ENCODE assay signal across 8 cellular contexts in genomic region chr9:70257512-70257911, GRCh38. TPM values are rescaled to one million over a fixed set of nuclear protein-coding genes. Genes with fewer than 3 reads are reported as not detected.
DNase-seq lines count a peak whose midpoint lies in the region; ATAC-seq and TF ChIP-seq lines count a peak whose summit lies in the region.

No MANE protein-coding gene starts in this region.

- H3K27me3 Mint-ChIP-seq in progenitor cell of endocrine pancreas: no peaks in the 10 kb centered on the region

- POLR2A ChIA-PET in PC-3 (lab: Charles Lee; ENCODE audit: unreplicated experiment): no interaction called here

- no peaks in the 10 kb centered on the region for H3K27me3 ChIP-seq in PC-3 (ENCODE audit: low read length)

- peak overlapping the region; percentile 95 for H3K4me2 ChIP-seq in PC-3 (ENCODE audit: low read length)

- no peaks in the 10 kb centered on the region for H3K9me3 ChIP-seq in ES-I3 (ENCODE audit: control insufficient read depth, insufficient read depth, low read length)
- H3K9me3 ChIP-seq in PC-3 (ENCODE audit: low read length): no peaks in the 10 kb centered on the region
- no peaks in the 10 kb centered on the region for H3K9me3 ChIP-seq in mucosa of descending colon

- H3K9ac ChIP-seq in ES-I3 (ENCODE audit: low read depth, low read length): peak overlapping the region; percentile 83; the same call in 1 of the 2 replicates
- H3K9ac ChIP-seq in PC-3 (ENCODE audit: low read length): peak overlapping the region; percentile 97

- H3K4me1 Mint-ChIP-seq in progenitor cell of endocrine pancreas (ENCODE audit: low read depth): peaks cover 59% of the 10 kb centered on the region

- H3K36me3 ChIP-seq in ES-I3 (ENCODE audit: insufficient read depth, low read length) (no peaks in the 10 kb centered on the region; the same call in 1 of the 2 replicates), PC-3 (ENCODE audit: low read depth, low read length) (peaks cover 23% of the 10 kb centered on the region), mucosa of descending colon (ENCODE audit: low read depth) (no peaks in the 10 kb centered on the region)

- no peaks in the 10 kb centered on the region for H3F3A ChIP-seq in PC-3 (ENCODE audit: low read length, unreplicated experiment)

- H3K36me3 Mint-ChIP-seq in progenitor cell of endocrine pancreas (ENCODE audit: insufficient read depth): peaks cover 19% of the 10 kb centered on the region

- TF ChIP-seq CTCF in PC-3 (conservative IDR thresholded peaks at IDR 0.05; ENCODE audit: low read depth, low read length): no peak
- no peak for TF ChIP-seq CTCF in progenitor cell of endocrine pancreas (IDR thresholded peaks at IDR 0.05; ENCODE audit: unreplicated experiment)
- no peak for TF ChIP-seq CTCF in mucosa of descending colon (IDR thresholded peaks at IDR 0.05)

- no peak for ATAC-seq in PC-3
- no peak for ATAC-seq in GM18502 (IDR thresholded peaks at IDR 0.05; ENCODE audit: poor library complexity, unreplicated experiment)
- no peak for ATAC-seq in mucosa of descending colon

- H2AFZ ChIP-seq in PC-3 (ENCODE audit: low read length): peak overlapping the region; percentile 82; the same call in 1 of the 2 replicates

- H3K4me1 ChIP-seq in ES-I3 (ENCODE audit: insufficient read depth, low read length) (peaks cover 20% of the 10 kb centered on the region), PC-3 (ENCODE audit: insufficient read depth, low read length) (peaks cover 55% of the 10 kb centered on the region), mucosa of descending colon (ENCODE audit: low read depth) (peaks cover 28% of the 10 kb centered on the region)

- H4K20me1 ChIP-seq in PC-3 (ENCODE audit: low read length): peaks cover 33% of the 10 kb centered on the region

- BruUV-seq in PC-3 (replicated peaks; lab: Mats Ljungman, UMichigan): no TSS peak

- intact Hi-C loops in PC-3 (cut with micrococcal nuclease): loop anchor here (5.0 kb wide), 3 partner anchors 40 to 165 kb away; no protein-coding TSS in a partner anchor
- intact Hi-C loops in mucosa of descending colon (cut with DNase I, micrococcal nuclease): loop anchor here in 1 of 2 donors (10.0 kb wide), 1 partner anchor 63 kb away; no protein-coding TSS in a partner anchor

- H3K9me3 Mint-ChIP-seq in progenitor cell of endocrine pancreas (ENCODE audit: low read depth): no peaks in the 10 kb centered on the region

- peaks cover 55% of the 10 kb centered on the region for H3K79me2 ChIP-seq in PC-3 (ENCODE audit: low read length)

- H3K4me3 Mint-ChIP-seq in progenitor cell of endocrine pancreas (ENCODE audit: low read depth): peak overlapping the region; percentile 88

- H3K27ac ChIP-seq in PC-3 (ENCODE audit: low read length): peak overlapping the region; percentile 95; the same call in 1 of the 2 replicates
- peak overlapping the region; percentile 94 for H3K27ac ChIP-seq in epithelial cell of prostate

- no peaks in the 10 kb centered on the region for H3K9me2 ChIP-seq in PC-3 (replicated peaks; ENCODE audit: low read length)

- CTCF ChIA-PET in PC-3 (lab: Charles Lee): no interaction called here

- H3K4me3 ChIP-seq in PC-3 (ENCODE audit: low read length) (peak overlapping the region; percentile 97), mucosa of descending colon (no peak overlapping the region)

- peak overlapping the region; percentile 97 for H3K27ac Mint-ChIP-seq in progenitor cell of endocrine pancreas

- DNase-seq in PC-3 (no peak), epithelial cell of prostate (ENCODE audit: low read depth, low spot score) (no peak), progenitor cell of endocrine pancreas (ENCODE audit: low spot score, unreplicated experiment) (no peak), GM19238 (ENCODE audit: insufficient read length, low spot score) (no peak), NCI-H510A treated with DMSO at 0.1 percent for 48 hours (lab: John Stamatoyannopoulos, UW) (no peak), mucosa of descending colon (no peak)

RNA-seq across cellular contexts. Expression of gene SMC5, which starts 1.3 kb away (rescaled TPM):
- total RNA-seq in PC-3 (2014; rRNA removed) (15.1 and 22.5 TPM in 2 replicates), progenitor cell of endocrine pancreas (39.6 and 42.8 TPM in 2 replicates), mucosa of descending colon (10 to 100 TPM; 23.7 to 32.1 (median 31.7) TPM)
